Comparison of ENCODE assay signal across 1 cellular context in the genomic region with DNA sequence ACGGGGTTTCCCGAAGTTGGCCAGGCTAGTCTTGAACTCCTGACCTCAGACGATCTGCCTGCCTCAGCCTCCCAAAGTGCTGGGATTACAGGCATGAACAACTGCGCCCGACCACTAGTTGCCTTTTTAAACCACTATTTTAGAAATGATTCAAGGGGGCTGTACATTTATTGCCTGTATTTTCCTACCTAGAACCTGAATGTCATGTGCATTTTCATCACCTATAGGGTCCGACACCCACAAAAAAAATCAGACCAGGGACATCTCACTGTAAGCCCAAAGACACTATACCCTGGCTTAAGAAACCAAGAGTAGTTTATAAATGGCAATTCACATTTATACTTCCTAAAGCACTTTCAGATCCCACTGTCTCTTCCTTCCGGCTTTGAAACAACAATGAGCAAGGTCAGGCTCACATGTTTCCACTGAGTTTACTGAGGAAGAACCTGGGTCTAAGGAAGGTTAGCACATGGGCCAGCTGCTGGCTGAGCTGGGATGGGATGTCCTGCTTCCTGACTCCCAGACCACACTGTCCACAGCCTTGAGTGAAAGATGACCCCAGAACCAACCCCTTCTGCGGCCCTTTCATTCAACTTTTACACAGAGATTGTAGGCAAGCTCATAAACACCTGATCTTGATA.
TF ChIP-seq lines count a peak whose summit lies in the region.

No MANE protein-coding gene starts in this region.

TF ChIP-seq in GM12878, 131 proteins besides CTCF, POLR2A, EP300 and RAD21:
- TF ChIP-seq RUNX3 (IDR thresholded peaks at IDR 0.05; ENCODE audit: low read length): peak; percentile 63
- TF ChIP-seq, protein P1, sequence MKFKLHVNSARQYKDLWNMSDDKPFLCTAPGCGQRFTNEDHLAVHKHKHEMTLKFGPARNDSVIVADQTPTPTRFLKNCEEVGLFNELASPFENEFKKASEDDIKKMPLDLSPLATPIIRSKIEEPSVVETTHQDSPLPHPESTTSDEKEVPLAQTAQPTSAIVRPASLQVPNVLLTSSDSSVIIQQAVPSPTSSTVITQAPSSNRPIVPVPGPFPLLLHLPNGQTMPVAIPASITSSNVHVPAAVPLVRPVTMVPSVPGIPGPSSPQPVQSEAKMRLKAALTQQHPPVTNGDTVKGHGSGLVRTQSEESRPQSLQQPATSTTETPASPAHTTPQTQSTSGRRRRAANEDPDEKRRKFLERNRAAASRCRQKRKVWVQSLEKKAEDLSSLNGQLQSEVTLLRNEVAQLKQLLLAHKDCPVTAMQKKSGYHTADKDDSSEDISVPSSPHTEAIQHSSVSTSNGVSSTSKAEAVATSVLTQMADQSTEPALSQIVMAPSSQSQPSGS (IDR thresholded peaks at IDR 0.05; ENCODE audit: low read length): 0 out of 2 replicates have a peak, but pooled peaks have one; percentile 16
- TF ChIP-seq FOXK2 (IDR thresholded peaks at IDR 0.05): no peak
- no peak for TF ChIP-seq EGR1 (IDR thresholded peaks at IDR 0.05; ENCODE audit: borderline replicate concordance in 1 of 2, low read depth in 2 of 2, low read length in 2 of 2)
- TF ChIP-seq ETV6 (conservative IDR thresholded peaks at IDR 0.05 in 1 of 2, IDR thresholded peaks at IDR 0.05 in 1 of 2; ENCODE audit: borderline replicate concordance in 1 of 2, low read depth in 1 of 2): peak in 1 of 2 experiments; percentile 64; a peak in 1 of 4 replicates
- TF ChIP-seq ZZZ3 (IDR thresholded peaks at IDR 0.05; ENCODE audit: control insufficient read depth, insufficient read length, low read depth): no peak
TF ChIP-seq in GM12878: peak in this region for 3.
